10 cellular contexts compared by ENCODE assay signal in genomic region chr6:109092074-109092473, GRCh38. TPM values are rescaled to one million over a fixed set of nuclear protein-coding genes. Genes with fewer than 3 reads are reported as not detected.
DNase-seq lines count a peak whose midpoint lies in the region; ATAC-seq and TF ChIP-seq lines count a peak whose summit lies in the region.
"Had no signal": no experiment of that assay in that cellular context is flagged by ENCODE, and none has a peak within 500 bp of the region (broad histone marks: within the 10 kb centered on the region; RNA-seq: fewer than 3 reads in every experiment).

No MANE protein-coding gene starts in this region.

- POLR2A ChIA-PET in CD8-positive, alpha-beta T cell (lab: Charles Lee), result interaction anchor here (3.9 kb wide), 1 partner anchor 532 kb away, joined by 38 read pairs; the partner anchor contains the start of gene FOXO3

- WGBS in esophagus muscularis mucosa, result 30% methylated on average over 1 of the region's 1 CpG
- 28 to 35% (median 33%) methylated on average over 1 of the region's 1 CpG for WGBS in ovary, 3 donors
- WGBS in prostate gland, result 67% methylated on average over 1 of the region's 1 CpG

- TF ChIP-seq POLR2A in esophagus muscularis mucosa (IDR thresholded peaks at IDR 0.05; ENCODE audit: low read depth), result no peak
- TF ChIP-seq POLR2A in ovary (IDR thresholded peaks at IDR 0.05), result no peak
- TF ChIP-seq POLR2A in prostate gland (IDR thresholded peaks at IDR 0.05), result no peak

- no peaks in the 10 kb centered on the region for H3K27me3 Mint-ChIP-seq in CD8-positive, alpha-beta T cell (ENCODE audit: low read depth)

- DNase-seq in CD8-positive, alpha-beta T cell, result no peak
- no peak for DNase-seq in SJCRH30
- no peak for DNase-seq in esophagus muscularis mucosa (ENCODE audit: extremely low spot score)
- DNase-seq in ovary, result no peak
- no peak for DNase-seq in NCI-H510A treated with DMSO at 0.1 percent for 48 hours (lab: John Stamatoyannopoulos, UW)
- DNase-seq in NCI-H128 (lab: John Stamatoyannopoulos, UW; ENCODE audit: unreplicated experiment), result no peak
- DNase-seq in prostate gland (ENCODE audit: low spot score), result no peak
- no peak for DNase-seq in hippocampal formation (lab: John Stamatoyannopoulos, UW)
- DNase-seq: activated CD8-positive, alpha-beta memory T cell treated with anti-CD3 and anti-CD28 coated beads, Interleukin-2, amount 50 U/mL, for 48 hours; stimulated activated CD4-positive, alpha-beta T cell treated with anti-CD3 and anti-CD28 coated beads, Interleukin-2, amount 100 ng/mL, for 24 hours had no signal

- no peak overlapping the region for H3K27ac ChIP-seq in CD8-positive, alpha-beta T cell (ENCODE audit: low read depth, low read length)
- H3K27ac ChIP-seq in SJCRH30 (no peak overlapping the region), esophagus muscularis mucosa (replicated peaks in 1 of 4) (peak overlapping the region in 2 of 4 donors; percentile 6 to 99), ovary (no peak overlapping the region), prostate gland (no peak overlapping the region)

- H3K36me3 Mint-ChIP-seq in CD8-positive, alpha-beta T cell, result peaks cover 13% of the 10 kb centered on the region

- H3K9me3 ChIP-seq in CD8-positive, alpha-beta T cell (ENCODE audit: low read length), result no peaks in the 10 kb centered on the region
- H3K9me3 ChIP-seq in SJCRH30 (replicated peaks), result no peaks in the 10 kb centered on the region
- no peaks in the 10 kb centered on the region for H3K9me3 ChIP-seq in esophagus muscularis mucosa
- no peaks in the 10 kb centered on the region for H3K9me3 ChIP-seq in ovary
- no peaks in the 10 kb centered on the region for H3K9me3 ChIP-seq in prostate gland

- no peaks in the 10 kb centered on the region for H3K9me3 Mint-ChIP-seq in CD8-positive, alpha-beta T cell

- peak overlapping the region; percentile 40 for H3K4me3 Mint-ChIP-seq in CD8-positive, alpha-beta T cell

- H3K4me3 ChIP-seq in CD8-positive, alpha-beta T cell (ENCODE audit: low read depth, low read length), result no peak overlapping the region
- H3K4me3 ChIP-seq in SJCRH30 (peak overlapping the region; percentile 86), esophagus muscularis mucosa (peak overlapping the region; percentile 75 to 86 (median 80)), ovary (peak overlapping the region; percentile 80), prostate gland (no peak overlapping the region)

- peaks cover 67% of the 10 kb centered on the region for H3K4me1 Mint-ChIP-seq in CD8-positive, alpha-beta T cell (ENCODE audit: low read depth)

- TF ChIP-seq EP300 in esophagus muscularis mucosa (IDR thresholded peaks at IDR 0.05) (no peak), ovary (IDR thresholded peaks at IDR 0.05) (no peak)

- no peak for ATAC-seq in CD8-positive, alpha-beta T cell

- intact Hi-C loops in CD8-positive, alpha-beta T cell (cut with DNase I, micrococcal nuclease), result loop anchor here (2.0 to 10.0 kb wide), 7 partner anchors 15 to 1975 kb away; partner anchors contain the start of genes AFG1L (in 1 of the 2), AK9 (in 1 of the 2), BEND3 (in 1 of the 2) and CDK19 (in 1 of the 2)
- intact Hi-C loops in esophagus muscularis mucosa (cut with DNase I), result loop anchor here (10.0 kb wide), 1 partner anchor 293 kb away; the partner anchor contains the start of gene CD164
- intact Hi-C loops in ovary (cut with DNase I), result loop anchor here in 2 of 4 donors (10.0 kb wide), 1 partner anchor 293 kb away; the partner anchor contains the start of gene CD164 (in 2 of the 2)
- intact Hi-C loops in prostate gland (cut with DNase I), result no loop called here

- H3K4me1 ChIP-seq in CD8-positive, alpha-beta T cell (ENCODE audit: insufficient read depth, low read length), result peaks cover 31% of the 10 kb centered on the region
- no peaks in the 10 kb centered on the region; the same call in 1 of the 2 replicates for H3K4me1 ChIP-seq in SJCRH30
- H3K4me1 ChIP-seq in esophagus muscularis mucosa, result peaks cover 42 to 66% (median 64%) of the 10 kb centered on the region in 4 donors
- peaks cover 4% of the 10 kb centered on the region for H3K4me1 ChIP-seq in ovary (ENCODE audit: insufficient read depth)
- H3K4me1 ChIP-seq in prostate gland (replicated peaks), result no peaks in the 10 kb centered on the region

- no peaks in the 10 kb centered on the region for H3K36me3 ChIP-seq in CD8-positive, alpha-beta T cell (ENCODE audit: insufficient read depth, low read length)
- H3K36me3 ChIP-seq in SJCRH30 (no peaks in the 10 kb centered on the region; the same call in 1 of the 2 replicates), esophagus muscularis mucosa (no peaks in the 10 kb centered on the region), ovary (no peaks in the 10 kb centered on the region), prostate gland (no peaks in the 10 kb centered on the region)

- H3K27me3 ChIP-seq in CD8-positive, alpha-beta T cell (ENCODE audit: insufficient read depth, low read length), result no peaks in the 10 kb centered on the region
- H3K27me3 ChIP-seq in SJCRH30, result no peaks in the 10 kb centered on the region
- H3K27me3 ChIP-seq in esophagus muscularis mucosa, result no peaks in the 10 kb centered on the region
- no peaks in the 10 kb centered on the region for H3K27me3 ChIP-seq in ovary
- H3K27me3 ChIP-seq in prostate gland (replicated peaks; ENCODE audit: insufficient read depth), result no peaks in the 10 kb centered on the region

- H3K27ac Mint-ChIP-seq in CD8-positive, alpha-beta T cell, result no peak overlapping the region

- no peak for TF ChIP-seq CTCF in CD8-positive, alpha-beta T cell (IDR thresholded peaks at IDR 0.05)
- TF ChIP-seq CTCF in esophagus muscularis mucosa (IDR thresholded peaks at IDR 0.05) (no peak), ovary (IDR thresholded peaks at IDR 0.05) (no peak), prostate gland (IDR thresholded peaks at IDR 0.05) (no peak)

- CTCF ChIA-PET in CD8-positive, alpha-beta T cell (lab: Charles Lee), result interaction anchor here (1.4 to 1.8 kb wide), 2 partner anchors 19 to 550 kb away, joined by 3 to 6 read pairs; no protein-coding TSS in a partner anchor

RNA-seq across cellular contexts. Expression of gene SESN1, which starts 2.6 kb away (rescaled TPM):
- 10 to 100 TPM; 53.5 to 56.4 TPM for total RNA-seq in CD8-positive, alpha-beta T cell
- 19.7 and 23.7 TPM in 2 replicates for total RNA-seq in SJCRH30 (2014; rRNA removed; shearing (Covaris generic))
- total RNA-seq in esophagus muscularis mucosa, result 10 to 100 TPM; 50.7 to 80.9 (median 61.8) TPM
- total RNA-seq in ovary, result 10 to 100 TPM; 36.5 to 97.2 (median 65.4) TPM
- 10 to 100 TPM; 55.0 to 68.4 TPM for polyA plus RNA-seq in ovary
- total RNA-seq in prostate gland, result 100 to 1,000 TPM in 1 of 2 donors, 10 to 100 TPM in 1; 92.2 to 140 TPM

RNA-seq across cellular contexts. Expression of gene CEP57L1, which starts 3.2 kb away (rescaled TPM):
- 1 to 10 TPM; 2.9 to 3.7 TPM for total RNA-seq in CD8-positive, alpha-beta T cell
- total RNA-seq in SJCRH30 (2014; rRNA removed; shearing (Covaris generic)), result 28.1 and 29.4 TPM in 2 replicates
- total RNA-seq in esophagus muscularis mucosa (10 to 100 TPM; 11.9 to 19.9 (median 13.9) TPM), ovary (10 to 100 TPM in 3 of 7 donors, 1 to 10 TPM in 4; 7.4 to 12.6 (median 9.7) TPM), prostate gland (10 to 100 TPM in 1 of 2 donors, 1 to 10 TPM in 1; 9.9 to 11.8 TPM)
- polyA plus RNA-seq in ovary, result 1 to 10 TPM; 4.9 to 9.1 TPM

Comparison
In these comparisons a context has a peak if more than half of its experiments do, and no peak if none do; other contexts are left out.
1. H3K4me3 ChIP-seq: peak in SJCRH30 (single experiment), esophagus muscularis mucosa (4 of 4) and ovary (single experiment); none in CD8-positive, alpha-beta T cell (single experiment) and prostate gland (0 of 2).